19 cellular contexts compared by ENCODE assay signal in genomic region chr14:20692111-20692751, GRCh38. TPM values are rescaled to one million over a fixed set of nuclear protein-coding genes. Genes with fewer than 3 reads are reported as not detected.
DNase-seq lines count a peak whose midpoint lies in the region; ATAC-seq and TF ChIP-seq lines count a peak whose summit lies in the region.
"Had no signal": no experiment of that assay in that cellular context is flagged by ENCODE, and none has a peak within 500 bp of the region (broad histone marks: within the 10 kb centered on the region; RNA-seq: fewer than 3 reads in every experiment).

No MANE protein-coding gene starts in this region.

- no peak overlapping the region for H3K9ac ChIP-seq in GM23248

- peaks cover 4% of the 10 kb centered on the region for H3K4me1 ChIP-seq in GM23248 (ENCODE audit: insufficient read depth)
- H3K4me1 ChIP-seq: SJCRH30 had no signal

- peaks cover 36% of the 10 kb centered on the region for H3K4me1 Mint-ChIP-seq in activated CD4-positive, alpha-beta memory T cell treated with anti-CD3 and anti-CD28 coated beads, Interleukin-2, amount 10 ng/mL, durations not matched to agents 7 days and 5 days

- in situ Hi-C loops in GM23248 (cut with MboI): loop anchor here (10.0 kb wide), 2 partner anchors 283 to 367 kb away; no protein-coding TSS in a partner anchor

- CTCF ChIA-PET in activated CD4-positive, alpha-beta memory T cell treated with anti-CD3 and anti-CD28 coated beads, Interleukin-2, amount 10 ng/mL, durations not matched to agents 7 days and 5 days (lab: Charles Lee): interaction anchor here (1.0 to 8.3 kb wide), 10 partner anchors 8 to 279 kb away, joined by 4 to 122 read pairs (median 11); partner anchors contain the start of gene RNASE4

- H3K27ac ChIP-seq in GM23248 (no peak overlapping the region), coronary artery (no peak overlapping the region)
- H3K27ac ChIP-seq: RWPE1, SJCRH30 had no signal

- H3K9me3 Mint-ChIP-seq in activated CD4-positive, alpha-beta memory T cell treated with anti-CD3 and anti-CD28 coated beads, Interleukin-2, amount 10 ng/mL, durations not matched to agents 7 days and 5 days: no peaks in the 10 kb centered on the region
- H3K9me3 Mint-ChIP-seq: CD4-positive, CD25-positive, alpha-beta regulatory T cell; HFFc6 had no signal

- whole genome bisulfite sequencing in GM23248 (ENCODE audit: low coverage in 1 of 2, low lambda C conversion rate in 2 of 2, missing lambda C conversion rate in 2 of 2), 2 experiments: 65% methylated on average over 7 of the region's 7 CpGs

- 0 out of 2 replicates have a peak, but pooled peaks cover 13% of the 10 kb centered on the region for H3K79me2 ChIP-seq in GM23248 (ENCODE audit: insufficient read depth)

- TF ChIP-seq POLR2A in erythroblast (IDR thresholded peaks at IDR 0.05; ENCODE audit: low read length): no peak

- peak overlapping the region; percentile 68 for H3K27ac Mint-ChIP-seq in activated CD4-positive, alpha-beta memory T cell treated with anti-CD3 and anti-CD28 coated beads, Interleukin-2, amount 10 ng/mL, durations not matched to agents 7 days and 5 days
- H3K27ac Mint-ChIP-seq: HFFc6 had no signal

- DNase-seq in CD1c-positive myeloid dendritic cell (ENCODE audit: extremely low spot score) (peak; percentile 19), GM23248 (peak; percentile 18), left colon (no peak), coronary artery (ENCODE audit: low spot score) (no peak), foreskin fibroblast (no peak), erythroblast (lab: John Stamatoyannopoulos, UW) (no peak)
- DNase-seq in activated CD4-positive, alpha-beta memory T cell treated with anti-CD3 and anti-CD28 coated beads, Interleukin-2, amount 10 ng/mL, durations not matched to agents 7 days and 5 days: no peak
- DNase-seq: ACHN, Caco-2, DMS53, HFFc6, MG63, NCI-H1092, NCI-H146, NCI-H2081, OCI-M1, SJCRH30 had no signal

- POLR2A ChIA-PET in activated CD4-positive, alpha-beta memory T cell treated with anti-CD3 and anti-CD28 coated beads, Interleukin-2, amount 10 ng/mL, durations not matched to agents 7 days and 5 days (lab: Charles Lee): interaction anchor here (0.7 to 3.0 kb wide), 5 partner anchors 11 to 349 kb away, joined by 3 to 19 read pairs (median 4); partner anchors contain the start of gene PARP2

- H3K4me3 Mint-ChIP-seq in activated CD4-positive, alpha-beta memory T cell treated with anti-CD3 and anti-CD28 coated beads, Interleukin-2, amount 10 ng/mL, durations not matched to agents 7 days and 5 days: no peak overlapping the region
- H3K4me3 Mint-ChIP-seq: CD4-positive, CD25-positive, alpha-beta regulatory T cell; HFFc6 had no signal

- H3K27me3 Mint-ChIP-seq in activated CD4-positive, alpha-beta memory T cell treated with anti-CD3 and anti-CD28 coated beads, Interleukin-2, amount 10 ng/mL, durations not matched to agents 7 days and 5 days: no peaks in the 10 kb centered on the region
- H3K27me3 Mint-ChIP-seq: CD4-positive, CD25-positive, alpha-beta regulatory T cell had no signal

- TF ChIP-seq CTCF in coronary artery (IDR thresholded peaks at IDR 0.05) (no peak), foreskin fibroblast (IDR thresholded peaks at IDR 0.05; ENCODE audit: low read depth, low read length) (no peak)

- no peak overlapping the region for H2AFZ ChIP-seq in GM23248

- H3K4me3 ChIP-seq in GM23248: no peak overlapping the region
- H3K4me3 ChIP-seq in coronary artery: no peak overlapping the region
- H3K4me3 ChIP-seq in foreskin fibroblast (ENCODE audit: low read depth in 1 of 2, low read length in 2 of 2): no peak overlapping the region
- H3K4me3 ChIP-seq: MG63, SJCRH30 had no signal

- no peaks in the 10 kb centered on the region for H3K9me3 ChIP-seq in GM23248 (ENCODE audit: low read depth)
- H3K9me3 ChIP-seq: Caco-2, MG63, SJCRH30 had no signal

- no peaks in the 10 kb centered on the region for H3K36me3 ChIP-seq in GM23248 (ENCODE audit: low read depth)
- H3K36me3 ChIP-seq: MG63, SJCRH30 had no signal

- H3K4me2 ChIP-seq in GM23248 (ENCODE audit: unreplicated experiment): no peak overlapping the region

- ATAC-seq in left colon: peak; percentile 17

- H4K20me1 ChIP-seq in GM23248 (ENCODE audit: insufficient read depth): no peaks in the 10 kb centered on the region

- no peaks in the 10 kb centered on the region for H3K27me3 ChIP-seq in GM23248 (replicated peaks; ENCODE audit: insufficient read depth)
- H3K27me3 ChIP-seq: MG63, SJCRH30 had no signal

- peaks cover 13% of the 10 kb centered on the region; the same call in 1 of the 2 replicates for H3F3A ChIP-seq in GM23248 (ENCODE audit: insufficient read depth)

- no peaks in the 10 kb centered on the region for H3K36me3 Mint-ChIP-seq in activated CD4-positive, alpha-beta memory T cell treated with anti-CD3 and anti-CD28 coated beads, Interleukin-2, amount 10 ng/mL, durations not matched to agents 7 days and 5 days (ENCODE audit: low read depth)
- H3K36me3 Mint-ChIP-seq: CD4-positive, CD25-positive, alpha-beta regulatory T cell had no signal

- intact Hi-C loops in left colon (cut with DNase I, micrococcal nuclease): loop anchor here in 1 of 2 donors (2.0 to 5.0 kb wide), 2 partner anchors 79 to 160 kb away; no protein-coding TSS in a partner anchor

- H3K9me2 ChIP-seq in GM23248 (ENCODE audit: insufficient read depth): no peaks in the 10 kb centered on the region

RNA-seq across cellular contexts. Expression of gene ANG, which starts 3.7 kb away (rescaled TPM):
- total RNA-seq in GM23248 (2014; rRNA removed; shearing (Covaris generic)): 3.6 and 3.8 TPM in 2 replicates
- 11.9 and 12.2 TPM in 2 replicates for polyA plus RNA-seq in GM23248 (2016; fragmentation: Nextera tagmentation; extraction: Ambion mirVana)
- 1 to 10 TPM; 4.9 to 5.5 TPM for total RNA-seq in activated CD4-positive, alpha-beta memory T cell treated with anti-CD3 and anti-CD28 coated beads, Interleukin-2, amount 10 ng/mL, durations not matched to agents 7 days and 5 days
- total RNA-seq in left colon: 10 to 100 TPM; 49.2 to 50.4 TPM

RNA-seq across cellular contexts. Expression of gene RNASE4, which starts 7.9 kb away (rescaled TPM):
- 21.6 and 35.9 TPM in 2 replicates for total RNA-seq in GM23248 (2014; rRNA removed; shearing (Covaris generic))
- 24.4 and 37.9 TPM in 2 replicates for polyA plus RNA-seq in GM23248 (2016; fragmentation: Nextera tagmentation; extraction: Ambion mirVana)
- 1 to 10 TPM; 2.7 to 4.7 TPM for total RNA-seq in activated CD4-positive, alpha-beta memory T cell treated with anti-CD3 and anti-CD28 coated beads, Interleukin-2, amount 10 ng/mL, durations not matched to agents 7 days and 5 days
- 10 to 100 TPM; 52.2 to 62.1 TPM for total RNA-seq in left colon

RNA-seq across cellular contexts. Expression of gene OR6S1, which starts 50.7 kb away (rescaled TPM):
- not detected in 2 replicates for total RNA-seq in GM23248 (2014; rRNA removed; shearing (Covaris generic))
- not detected in 2 replicates for polyA plus RNA-seq in GM23248 (2016; fragmentation: Nextera tagmentation; extraction: Ambion mirVana)
- total RNA-seq in activated CD4-positive, alpha-beta memory T cell treated with anti-CD3 and anti-CD28 coated beads, Interleukin-2, amount 10 ng/mL, durations not matched to agents 7 days and 5 days: not detected
- not detected for total RNA-seq in left colon
- total RNA-seq: Caco-2; CD4-positive, CD25-positive, alpha-beta regulatory T cell; HFFc6; SJCRH30 had no signal
- polyA plus RNA-seq: CD4-positive, CD25-positive, alpha-beta regulatory T cell had no signal

RNA-seq across cellular contexts. Expression of gene EDDM3A, which starts 53.5 kb away (rescaled TPM):
- total RNA-seq in GM23248 (2014; rRNA removed; shearing (Covaris generic)): not detected in 2 replicates
- not detected in 2 replicates for polyA plus RNA-seq in GM23248 (2016; fragmentation: Nextera tagmentation; extraction: Ambion mirVana)
- total RNA-seq in activated CD4-positive, alpha-beta memory T cell treated with anti-CD3 and anti-CD28 coated beads, Interleukin-2, amount 10 ng/mL, durations not matched to agents 7 days and 5 days: not detected
- not detected for total RNA-seq in left colon
- total RNA-seq: Caco-2; CD4-positive, CD25-positive, alpha-beta regulatory T cell; HFFc6; SJCRH30 had no signal
- polyA plus RNA-seq: CD4-positive, CD25-positive, alpha-beta regulatory T cell had no signal

Comparison
In these comparisons a context has a peak if more than half of its experiments do, and no peak if none do; other contexts are left out.
1. DNase-seq: peak in CD1c-positive myeloid dendritic cell (single experiment) and GM23248 (single experiment); none in activated CD4-positive, alpha-beta memory T cell treated with anti-CD3 and anti-CD28 coated beads, Interleukin-2, amount 10 ng/mL, durations not matched to agents 7 days and 5 days (single experiment), left colon (0 of 2), coronary artery (single experiment), foreskin fibroblast (0 of 2) and erythroblast (0 of 2).
2. RNA of gene ANG, which starts 3.7 kb away (total RNA-seq): 49.2 to 50.4 TPM in left colon; 4.9 to 5.5 TPM in activated CD4-positive, alpha-beta memory T cell treated with anti-CD3 and anti-CD28 coated beads, Interleukin-2, amount 10 ng/mL, durations not matched to agents 7 days and 5 days and 3.6 to 3.8 TPM in GM23248; every median in the first group is over 4 times any median in the second.